In the genomic region with DNA sequence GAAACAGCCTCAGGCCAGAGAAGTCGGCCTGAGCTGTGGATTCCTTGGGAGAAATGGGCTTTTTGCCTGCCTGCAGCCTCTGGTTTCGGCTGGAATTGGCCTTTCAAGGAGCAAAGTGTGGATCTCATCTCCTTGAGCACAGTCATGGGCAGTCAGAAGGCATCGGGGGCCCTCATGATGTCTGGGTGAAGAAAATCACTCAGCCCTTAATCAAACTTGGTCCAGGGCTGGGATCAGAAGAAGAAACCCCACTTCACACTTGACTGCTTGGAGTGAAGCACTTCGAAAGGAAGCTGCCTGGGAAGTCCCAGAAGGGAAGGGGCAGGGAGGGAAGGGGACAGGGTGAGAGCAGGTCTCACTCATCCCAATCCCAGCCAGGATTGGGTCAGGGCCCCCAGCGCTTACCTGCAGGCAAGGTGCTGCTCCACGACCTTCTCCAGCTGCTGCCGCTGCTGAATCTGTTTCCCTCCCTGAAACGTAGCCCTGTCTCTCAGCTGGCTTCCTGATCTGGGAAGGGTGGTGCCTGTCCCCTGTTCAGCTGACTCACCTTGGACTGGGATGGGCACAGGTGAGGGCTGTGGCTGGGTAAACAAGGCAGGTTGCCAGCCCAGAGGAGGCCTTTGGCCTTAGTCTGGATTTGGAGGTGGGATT, we compare ENCODE assay signal across 8 cellular contexts. TPM values are rescaled to one million over a fixed set of nuclear protein-coding genes. Genes with fewer than 3 reads are reported as not detected.
DNase-seq lines count a peak whose midpoint lies in the region; ATAC-seq lines count a peak whose summit lies in the region.

Gene SDCBP2 (minus strand): TSS at position 460 of the 651 bp plus-strand sequence. CDS start 8,723 bp downstream, outside the sequence.

- H3K36me3 ChIP-seq in stomach smooth muscle (ENCODE audit: control insufficient read depth in 2 of 2, insufficient read depth in 2 of 2, low read length in 2 of 2) = peaks cover 5 to 9% of the 10 kb centered on the region in 2 donors

- peak within 1 kb of the TSS; percentile 89 for H3K27ac Mint-ChIP-seq in activated CD4-positive, alpha-beta T cell treated with anti-CD3 and anti-CD28 coated beads, Interleukin-2, amount 10 ng/mL, durations not matched to agents 24 days and 14 days
- H3K27ac Mint-ChIP-seq in activated T-helper 17 cell treated with anti-CD3 and anti-CD28 coated beads, Interleukin-2, amount 50 U/mL, for 72 hours = peak within 1 kb of the TSS; percentile 82

- peaks cover 43% of the 10 kb centered on the region for H3K4me1 ChIP-seq in stomach smooth muscle (ENCODE audit: control insufficient read depth, insufficient read depth, low read length)

- no peaks in the 10 kb centered on the region for H3K9me3 Mint-ChIP-seq in activated CD4-positive, alpha-beta T cell treated with anti-CD3 and anti-CD28 coated beads, Interleukin-2, amount 10 ng/mL, durations not matched to agents 24 days and 14 days
- H3K9me3 Mint-ChIP-seq in activated T-helper 17 cell treated with anti-CD3 and anti-CD28 coated beads, Interleukin-2, amount 50 U/mL, for 72 hours = no peaks in the 10 kb centered on the region

- no peak within 1 kb of the TSS for H3K4me3 ChIP-seq in stomach smooth muscle (ENCODE audit: low read length in 2 of 2)

- H3K9me3 ChIP-seq in stomach smooth muscle (ENCODE audit: control insufficient read depth in 2 of 2, low read length in 2 of 2) = no peaks in the 10 kb centered on the region

- H3K36me3 Mint-ChIP-seq in activated CD4-positive, alpha-beta T cell treated with anti-CD3 and anti-CD28 coated beads, Interleukin-2, amount 10 ng/mL, durations not matched to agents 24 days and 14 days (ENCODE audit: low read depth) = peaks cover 25% of the 10 kb centered on the region
- peaks cover 8% of the 10 kb centered on the region for H3K36me3 Mint-ChIP-seq in activated T-helper 17 cell treated with anti-CD3 and anti-CD28 coated beads, Interleukin-2, amount 50 U/mL, for 72 hours (ENCODE audit: low read depth)

- peak within 1 kb of the TSS; percentile 45 for H3K4me3 Mint-ChIP-seq in activated CD4-positive, alpha-beta T cell treated with anti-CD3 and anti-CD28 coated beads, Interleukin-2, amount 10 ng/mL, durations not matched to agents 24 days and 14 days
- H3K4me3 Mint-ChIP-seq in activated T-helper 17 cell treated with anti-CD3 and anti-CD28 coated beads, Interleukin-2, amount 50 U/mL, for 72 hours = peak within 1 kb of the TSS; percentile 26

- peaks cover 44% of the 10 kb centered on the region for H3K4me1 Mint-ChIP-seq in activated CD4-positive, alpha-beta T cell treated with anti-CD3 and anti-CD28 coated beads, Interleukin-2, amount 10 ng/mL, durations not matched to agents 24 days and 14 days
- H3K4me1 Mint-ChIP-seq in activated T-helper 17 cell treated with anti-CD3 and anti-CD28 coated beads, Interleukin-2, amount 50 U/mL, for 72 hours = peaks cover 20% of the 10 kb centered on the region

- H3K9ac ChIP-seq in stomach smooth muscle (ENCODE audit: low read length in 2 of 2) = peak within 1 kb of the TSS in 1 of 2 donors; percentile 47

- no peak for DNase-seq in activated CD4-positive, alpha-beta T cell treated with anti-CD3 and anti-CD28 coated beads, Interleukin-2, amount 10 ng/mL, durations not matched to agents 24 days and 14 days
- DNase-seq in activated CD4-positive, alpha-beta T cell treated with anti-CD3 and anti-CD28 coated beads for 1 hour = no peak
- DNase-seq in DMS 273 treated with DMSO at 0.1 percent for 48 hours (lab: John Stamatoyannopoulos, UW) (no peak), NCI-H82 (lab: John Stamatoyannopoulos, UW) (no peak), NCI-H2081 (lab: John Stamatoyannopoulos, UW) (no peak)

- peak within 1 kb of the TSS; percentile 53 for H3K27ac ChIP-seq in layer of hippocampus (ENCODE audit: low read depth, low read length)
- peak within 1 kb of the TSS; percentile 6 for H3K27ac ChIP-seq in stomach smooth muscle (ENCODE audit: low read length)

- no peaks in the 10 kb centered on the region for H3K27me3 Mint-ChIP-seq in activated CD4-positive, alpha-beta T cell treated with anti-CD3 and anti-CD28 coated beads, Interleukin-2, amount 10 ng/mL, durations not matched to agents 24 days and 14 days
- H3K27me3 Mint-ChIP-seq in activated T-helper 17 cell treated with anti-CD3 and anti-CD28 coated beads, Interleukin-2, amount 50 U/mL, for 72 hours = no peaks in the 10 kb centered on the region

- H3K27me3 ChIP-seq in layer of hippocampus (ENCODE audit: control insufficient read depth, insufficient read depth, low read length) (no peaks in the 10 kb centered on the region), stomach smooth muscle (ENCODE audit: control insufficient read depth in 1 of 2, insufficient read depth in 2 of 2, low read length in 2 of 2) (no peaks in the 10 kb centered on the region)

- intact Hi-C loops in activated CD4-positive, alpha-beta T cell treated with anti-CD3 and anti-CD28 coated beads, Interleukin-2, amount 10 ng/mL, durations not matched to agents 24 days and 14 days (cut with micrococcal nuclease) = loop anchor here (10.0 kb wide), 1 partner anchor 104 kb away; the partner anchor contains the start of gene RAD21L1

- no peak for ATAC-seq in activated T-helper 17 cell treated with anti-CD3 and anti-CD28 coated beads, Interleukin-2, amount 50 U/mL, for 72 hours (replicated peaks)

RNA-seq across cellular contexts. Expression of gene SDCBP2, which starts in this region (rescaled TPM):
- total RNA-seq in activated CD4-positive, alpha-beta T cell treated with anti-CD3 and anti-CD28 coated beads, Interleukin-2, amount 10 ng/mL, durations not matched to agents 24 days and 14 days = 2.0 and 3.0 TPM in 2 replicates
- total RNA-seq in activated T-helper 17 cell treated with anti-CD3 and anti-CD28 coated beads, Interleukin-2, amount 50 U/mL, for 72 hours = 10 to 100 TPM in 1 of 2 donors, 1 to 10 TPM in 1; 1.8 to 14.3 TPM
